ENCODE assay signal across 16 cellular contexts in the genomic region with DNA sequence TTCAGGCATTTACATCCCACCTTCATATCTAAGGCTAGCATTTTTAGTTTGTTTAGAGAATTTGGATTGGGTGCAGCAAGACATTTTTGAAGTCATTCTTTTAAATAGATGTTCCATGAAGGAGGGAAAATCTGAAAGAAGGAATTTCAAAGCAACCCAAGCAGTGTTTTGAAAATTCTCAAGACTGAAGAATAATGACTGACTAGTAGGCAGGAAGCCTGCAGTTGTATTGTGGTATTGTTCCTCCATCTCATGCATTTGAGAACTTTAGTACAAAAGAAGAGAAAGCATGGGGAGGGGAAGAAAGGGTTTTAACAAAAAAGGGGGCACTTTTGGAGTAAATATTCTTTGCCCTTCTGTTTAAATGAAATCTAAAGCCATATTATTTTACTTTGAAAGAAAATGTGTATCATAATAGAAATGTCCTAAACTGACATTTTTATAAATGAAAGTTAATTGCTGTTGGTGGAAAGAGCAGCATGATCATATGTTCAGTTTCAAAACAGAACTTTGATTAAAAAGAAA. TPM values are rescaled to one million over a fixed set of nuclear protein-coding genes. Genes with fewer than 3 reads are reported as not detected.
DNase-seq lines count a peak whose midpoint lies in the region; ATAC-seq and TF ChIP-seq lines count a peak whose summit lies in the region.
"Had no signal": no experiment of that assay in that cellular context is flagged by ENCODE, and none has a peak within 500 bp of the region (broad histone marks: within the 10 kb centered on the region; RNA-seq: fewer than 3 reads in every experiment).

No MANE protein-coding gene starts in this region.

- 0 out of 2 replicates have a peak overlapping the region, but pooled peaks have one; percentile 4 for H3K4me2 ChIP-seq in PC-9

- no TSS peak for BruUV-seq in PC-9 (replicated peaks; lab: Mats Ljungman, UMichigan)

- no peak for TF ChIP-seq POLR2A in lower leg skin (IDR thresholded peaks at IDR 0.05)
- TF ChIP-seq POLR2A in prostate gland (IDR thresholded peaks at IDR 0.05) = no peak

- no peaks in the 10 kb centered on the region for H3K27me3 Mint-ChIP-seq in stimulated activated naive CD8-positive, alpha-beta T cell treated with anti-CD3 and anti-CD28 coated beads, Interleukin-15, Interleukin-2, amounts not matched to agents 100 ng/mL and 50 ng/mL, for 24 hours

- peaks cover 91% of the 10 kb centered on the region for H3K4me1 Mint-ChIP-seq in stimulated activated naive CD8-positive, alpha-beta T cell treated with anti-CD3 and anti-CD28 coated beads, Interleukin-15, Interleukin-2, amounts not matched to agents 100 ng/mL and 50 ng/mL, for 24 hours (ENCODE audit: low read depth)

- no peak overlapping the region for H2AFZ ChIP-seq in PC-9

- H3F3A ChIP-seq in PC-9 (ENCODE audit: insufficient read depth, low read depth) = peaks cover 43% of the 10 kb centered on the region

- H3K36me3 ChIP-seq in PC-9 (ENCODE audit: low read depth) = peaks cover 27% of the 10 kb centered on the region; the same call in 1 of the 2 replicates
- H3K36me3 ChIP-seq in prostate gland = no peaks in the 10 kb centered on the region

- peaks cover 88% of the 10 kb centered on the region for H4K20me1 ChIP-seq in PC-9 (ENCODE audit: insufficient read depth)

- no peak overlapping the region for H3K4me3 ChIP-seq in PC-9
- no peak overlapping the region for H3K4me3 ChIP-seq in lower leg skin (ENCODE audit: low read depth, poor library complexity, severe bottlenecking)
- no peak overlapping the region for H3K4me3 ChIP-seq in prostate gland

- H3K27me3 ChIP-seq in PC-9 (ENCODE audit: insufficient read depth, low read depth) (no peaks in the 10 kb centered on the region), prostate gland (replicated peaks; ENCODE audit: insufficient read depth) (no peaks in the 10 kb centered on the region)

- CTCF ChIA-PET in PC-9 (lab: Charles Lee) = interaction anchor here (0.6 kb wide), 1 partner anchor 801 kb away, joined by 8 read pairs; no protein-coding TSS in a partner anchor

- no peak for ATAC-seq in stimulated activated naive CD8-positive, alpha-beta T cell treated with anti-CD3 and anti-CD28 coated beads, Interleukin-15, Interleukin-2, amounts not matched to agents 100 U/mL and 50 U/mL, for 24 hours
- no peak for ATAC-seq in Right ventricle myocardium superior (ENCODE audit: poor library complexity)
- ATAC-seq: PC-3 had no signal

- no peak for DNase-seq in stimulated activated naive CD8-positive, alpha-beta T cell treated with anti-CD3 and anti-CD28 coated beads, Interleukin-15, Interleukin-2, amounts not matched to agents 100 U/mL and 50 U/mL, for 24 hours
- no peak for DNase-seq in PC-9
- peak; percentile 49 for DNase-seq in dermis blood vessel endothelial cell
- no peak for DNase-seq in cortex of kidney (lab: John Stamatoyannopoulos, UW)
- DNase-seq in Right ventricle myocardium superior = no peak
- no peak for DNase-seq in lower leg skin (ENCODE audit: low spot score in 2 of 2)
- DNase-seq in prostate gland (ENCODE audit: low spot score) = no peak
- DNase-seq: AML-193, amniotic stem cell, DMS79 treated with DMSO at 0.1 percent for 48 hours, head of caudate nucleus, kidney, NCI-H1417 treated with DMSO at 0.1 percent for 48 hours, NCI-H345, PC-3 had no signal

- no peaks in the 10 kb centered on the region for H3K9me2 ChIP-seq in PC-9 (ENCODE audit: insufficient read depth)

- peaks cover 56% of the 10 kb centered on the region for H3K4me1 ChIP-seq in PC-9 (replicated peaks; ENCODE audit: insufficient read depth)
- no peaks in the 10 kb centered on the region for H3K4me1 ChIP-seq in prostate gland (replicated peaks)

- H3K27ac ChIP-seq in PC-9 = 0 out of 2 replicates have a peak overlapping the region, but pooled peaks have one; percentile 6
- no peak overlapping the region for H3K27ac ChIP-seq in prostate gland

- no peaks in the 10 kb centered on the region for H3K9me3 ChIP-seq in PC-9 (ENCODE audit: insufficient read depth, low read depth)
- no peaks in the 10 kb centered on the region for H3K9me3 ChIP-seq in prostate gland

- H3K27ac Mint-ChIP-seq in stimulated activated naive CD8-positive, alpha-beta T cell treated with anti-CD3 and anti-CD28 coated beads, Interleukin-15, Interleukin-2, amounts not matched to agents 100 ng/mL and 50 ng/mL, for 24 hours = peak overlapping the region; percentile 93

- POLR2A ChIA-PET in PC-9 (lab: Charles Lee; ENCODE audit: unreplicated experiment) = no interaction called here

- TF ChIP-seq CTCF in PC-9 (conservative IDR thresholded peaks at IDR 0.05) (no peak), lower leg skin (IDR thresholded peaks at IDR 0.05) (no peak), prostate gland (IDR thresholded peaks at IDR 0.05) (no peak)

- peaks cover 99% of the 10 kb centered on the region for H3K79me2 ChIP-seq in PC-9 (ENCODE audit: low read depth)

- H3K4me3 Mint-ChIP-seq in stimulated activated naive CD8-positive, alpha-beta T cell treated with anti-CD3 and anti-CD28 coated beads, Interleukin-15, Interleukin-2, amounts not matched to agents 100 ng/mL and 50 ng/mL, for 24 hours = peak overlapping the region; percentile 70

- H3K36me3 Mint-ChIP-seq in stimulated activated naive CD8-positive, alpha-beta T cell treated with anti-CD3 and anti-CD28 coated beads, Interleukin-15, Interleukin-2, amounts not matched to agents 100 ng/mL and 50 ng/mL, for 24 hours (ENCODE audit: low read depth) = peaks cover 42% of the 10 kb centered on the region

- H3K9me3 Mint-ChIP-seq in stimulated activated naive CD8-positive, alpha-beta T cell treated with anti-CD3 and anti-CD28 coated beads, Interleukin-15, Interleukin-2, amounts not matched to agents 100 ng/mL and 50 ng/mL, for 24 hours = no peaks in the 10 kb centered on the region

- intact Hi-C loops in PC-9 (cut with micrococcal nuclease; ENCODE audit: unreplicated experiment) = no loop called here
- intact Hi-C loops in Right ventricle myocardium superior (cut with DNase I) = loop anchor here (10.0 kb wide), 1 partner anchor 107 kb away; no protein-coding TSS in a partner anchor
- intact Hi-C loops in lower leg skin (cut with DNase I; ENCODE audit: low total_unique reads) = no loop called here
- intact Hi-C loops in prostate gland (cut with DNase I) = loop anchor here (10.0 kb wide), 3 partner anchors 47 to 233 kb away; no protein-coding TSS in a partner anchor

RNA-seq across cellular contexts. Expression of gene NCOA3, which starts 6.6 kb away (rescaled TPM):
- total RNA-seq in PC-9 (2021) (40.3 and 78.0 TPM in 2 replicates), dermis blood vessel endothelial cell (35.1 and 47.9 TPM in 2 replicates), Right ventricle myocardium superior (19.1 TPM), lower leg skin (10 to 100 TPM; 43.6 to 55.0 (median 49.5) TPM), prostate gland (10 to 100 TPM; 21.6 to 35.6 TPM)

Comparison
In these comparisons a context has a peak if more than half of its experiments do, and no peak if none do; other contexts are left out.
1. intact Hi-C loops: an anchor here in Right ventricle myocardium superior (10.0 kb wide) and prostate gland (10.0 kb wide); none called in PC-9 and lower leg skin.